In the genomic region with DNA sequence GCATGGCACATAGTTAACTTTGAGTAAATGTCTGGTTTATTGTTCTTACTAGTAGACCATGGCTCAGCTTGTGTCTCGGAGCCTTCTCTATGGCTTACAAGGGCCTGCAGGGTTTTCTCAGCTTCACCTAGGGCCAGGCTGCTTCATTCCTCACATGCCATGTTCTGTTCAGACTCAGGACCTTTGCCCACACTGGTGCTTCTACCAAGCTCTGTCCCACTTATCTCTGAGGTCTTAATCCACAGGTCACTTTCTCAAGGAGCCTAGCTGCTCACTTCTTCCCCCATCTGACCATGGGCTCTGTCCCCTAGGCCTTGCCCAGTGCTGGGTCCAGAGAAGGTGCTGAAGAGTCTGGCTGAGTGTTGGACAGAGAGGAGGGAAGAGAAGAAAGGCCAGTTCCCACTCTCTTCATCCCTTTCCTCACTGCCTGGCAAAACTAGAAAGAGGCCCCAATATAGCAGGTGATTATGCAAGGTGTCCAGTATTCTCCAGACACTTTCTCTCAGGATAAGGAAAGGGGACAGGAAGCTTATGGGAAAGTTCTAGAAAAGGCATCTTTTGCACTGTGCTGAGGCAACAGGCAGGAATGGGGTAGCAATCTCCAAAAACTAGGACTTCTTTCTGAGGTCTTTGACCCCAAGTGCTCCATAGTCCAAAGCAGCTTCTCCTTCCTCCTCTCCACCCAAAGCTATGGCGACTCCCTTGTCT, we compare ENCODE assay signal across 1 cellular context.
TF ChIP-seq lines count a peak whose summit lies in the region.

No MANE protein-coding gene starts in this region.

TF ChIP-seq in HepG2, 621 proteins besides CTCF, POLR2A, EP300 and RAD21 (continued from another document and continues in another):
- TF ChIP-seq, protein P1, sequence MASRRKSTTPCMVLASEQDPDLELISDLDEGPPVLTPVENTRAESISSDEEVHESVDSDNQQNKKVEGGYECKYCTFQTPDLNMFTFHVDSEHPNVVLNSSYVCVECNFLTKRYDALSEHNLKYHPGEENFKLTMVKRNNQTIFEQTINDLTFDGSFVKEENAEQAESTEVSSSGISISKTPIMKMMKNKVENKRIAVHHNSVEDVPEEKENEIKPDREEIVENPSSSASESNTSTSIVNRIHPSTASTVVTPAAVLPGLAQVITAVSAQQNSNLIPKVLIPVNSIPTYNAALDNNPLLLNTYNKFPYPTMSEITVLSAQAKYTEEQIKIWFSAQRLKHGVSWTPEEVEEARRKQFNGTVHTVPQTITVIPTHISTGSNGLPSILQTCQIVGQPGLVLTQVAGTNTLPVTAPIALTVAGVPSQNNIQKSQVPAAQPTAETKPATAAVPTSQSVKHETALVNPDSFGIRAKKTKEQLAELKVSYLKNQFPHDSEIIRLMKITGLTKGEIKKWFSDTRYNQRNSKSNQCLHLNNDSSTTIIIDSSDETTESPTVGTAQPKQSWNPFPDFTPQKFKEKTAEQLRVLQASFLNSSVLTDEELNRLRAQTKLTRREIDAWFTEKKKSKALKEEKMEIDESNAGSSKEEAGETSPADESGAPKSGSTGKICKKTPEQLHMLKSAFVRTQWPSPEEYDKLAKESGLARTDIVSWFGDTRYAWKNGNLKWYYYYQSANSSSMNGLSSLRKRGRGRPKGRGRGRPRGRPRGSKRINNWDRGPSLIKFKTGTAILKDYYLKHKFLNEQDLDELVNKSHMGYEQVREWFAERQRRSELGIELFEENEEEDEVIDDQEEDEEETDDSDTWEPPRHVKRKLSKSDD (CRISPR knock-in tag; IDR thresholded peaks at IDR 0.05; ENCODE audit: low read depth): no peak
- TF ChIP-seq KLF11 (CRISPR knock-in tag; IDR thresholded peaks at IDR 0.05) (0 out of 2 replicates have a peak, but pooled peaks have one; percentile 16), ZNF552 (CRISPR knock-in tag; IDR thresholded peaks at IDR 0.05; ENCODE audit: borderline replicate concordance) (no peak), GATA4 (IDR thresholded peaks at IDR 0.05; ENCODE audit: borderline replicate concordance, low read depth) (no peak), TAF1 (CRISPR knock-in tag; IDR thresholded peaks at IDR 0.05) (no peak), PHF5A (CRISPR knock-in tag; IDR thresholded peaks at IDR 0.05; ENCODE audit: low read depth, unreplicated experiment) (no peak), BCL6 (CRISPR knock-in tag; IDR thresholded peaks at IDR 0.05) (no peak), ZNF619 (CRISPR knock-in tag; IDR thresholded peaks at IDR 0.05) (0 out of 2 replicates have a peak, but pooled peaks have one; percentile 64), NFRKB (IDR thresholded peaks at IDR 0.05) (no peak), ZNF10 (CRISPR knock-in tag; IDR thresholded peaks at IDR 0.05; ENCODE audit: borderline replicate concordance, low read depth) (no peak), JUND (CRISPR knock-in tag; IDR thresholded peaks at IDR 0.05) (no peak), RELA (CRISPR knock-in tag; IDR thresholded peaks at IDR 0.05) (0 out of 2 replicates have a peak, but pooled peaks have one; percentile 36), NFIB (CRISPR knock-in tag; IDR thresholded peaks at IDR 0.05; ENCODE audit: borderline replicate concordance) (no peak), HNF4A (CRISPR knock-in tag; IDR thresholded peaks at IDR 0.05) (peak; percentile 4; the same call in 1 of the 2 replicates), ZSCAN20 (CRISPR knock-in tag; IDR thresholded peaks at IDR 0.05; ENCODE audit: borderline replicate concordance) (no peak), SALL2 (CRISPR knock-in tag; IDR thresholded peaks at IDR 0.05) (no peak), ZFP37 (CRISPR knock-in tag; IDR thresholded peaks at IDR 0.05; ENCODE audit: borderline replicate concordance) (no peak), SNRNP70 (IDR thresholded peaks at IDR 0.05; ENCODE audit: low read depth, low read length) (no peak), HNRNPH1 (optimal IDR thresholded peaks at IDR 0.05; ENCODE audit: low read depth, low read length) (no peak), ZFP36 (IDR thresholded peaks at IDR 0.05; ENCODE audit: borderline replicate concordance, low read depth, low read length, partially characterized antibody) (no peak), U2AF2 (IDR thresholded peaks at IDR 0.05; ENCODE audit: low read depth, low read length) (no peak), ZNF629 (CRISPR knock-in tag; conservative IDR thresholded peaks at IDR 0.05) (no peak), NR2F6 (IDR thresholded peaks at IDR 0.05) (no peak), NR2F6 (CRISPR knock-in tag; IDR thresholded peaks at IDR 0.05) (no peak), SRY (CRISPR knock-in tag; IDR thresholded peaks at IDR 0.05) (no peak), CEBPB (IDR thresholded peaks at IDR 0.05; ENCODE audit: borderline replicate concordance, low read depth, low read length) (no peak), ZFYVE20 (CRISPR knock-in tag; IDR thresholded peaks at IDR 0.05; ENCODE audit: borderline replicate concordance, low read depth) (no peak)
- TF ChIP-seq, protein P2, sequence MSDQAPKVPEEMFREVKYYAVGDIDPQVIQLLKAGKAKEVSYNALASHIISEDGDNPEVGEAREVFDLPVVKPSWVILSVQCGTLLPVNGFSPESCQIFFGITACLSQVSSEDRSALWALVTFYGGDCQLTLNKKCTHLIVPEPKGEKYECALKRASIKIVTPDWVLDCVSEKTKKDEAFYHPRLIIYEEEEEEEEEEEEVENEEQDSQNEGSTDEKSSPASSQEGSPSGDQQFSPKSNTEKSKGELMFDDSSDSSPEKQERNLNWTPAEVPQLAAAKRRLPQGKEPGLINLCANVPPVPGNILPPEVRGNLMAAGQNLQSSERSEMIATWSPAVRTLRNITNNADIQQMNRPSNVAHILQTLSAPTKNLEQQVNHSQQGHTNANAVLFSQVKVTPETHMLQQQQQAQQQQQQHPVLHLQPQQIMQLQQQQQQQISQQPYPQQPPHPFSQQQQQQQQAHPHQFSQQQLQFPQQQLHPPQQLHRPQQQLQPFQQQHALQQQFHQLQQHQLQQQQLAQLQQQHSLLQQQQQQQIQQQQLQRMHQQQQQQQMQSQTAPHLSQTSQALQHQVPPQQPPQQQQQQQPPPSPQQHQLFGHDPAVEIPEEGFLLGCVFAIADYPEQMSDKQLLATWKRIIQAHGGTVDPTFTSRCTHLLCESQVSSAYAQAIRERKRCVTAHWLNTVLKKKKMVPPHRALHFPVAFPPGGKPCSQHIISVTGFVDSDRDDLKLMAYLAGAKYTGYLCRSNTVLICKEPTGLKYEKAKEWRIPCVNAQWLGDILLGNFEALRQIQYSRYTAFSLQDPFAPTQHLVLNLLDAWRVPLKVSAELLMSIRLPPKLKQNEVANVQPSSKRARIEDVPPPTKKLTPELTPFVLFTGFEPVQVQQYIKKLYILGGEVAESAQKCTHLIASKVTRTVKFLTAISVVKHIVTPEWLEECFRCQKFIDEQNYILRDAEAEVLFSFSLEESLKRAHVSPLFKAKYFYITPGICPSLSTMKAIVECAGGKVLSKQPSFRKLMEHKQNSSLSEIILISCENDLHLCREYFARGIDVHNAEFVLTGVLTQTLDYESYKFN (CRISPR knock-in tag; conservative IDR thresholded peaks at IDR 0.05): no peak
- TF ChIP-seq, protein P3, sequence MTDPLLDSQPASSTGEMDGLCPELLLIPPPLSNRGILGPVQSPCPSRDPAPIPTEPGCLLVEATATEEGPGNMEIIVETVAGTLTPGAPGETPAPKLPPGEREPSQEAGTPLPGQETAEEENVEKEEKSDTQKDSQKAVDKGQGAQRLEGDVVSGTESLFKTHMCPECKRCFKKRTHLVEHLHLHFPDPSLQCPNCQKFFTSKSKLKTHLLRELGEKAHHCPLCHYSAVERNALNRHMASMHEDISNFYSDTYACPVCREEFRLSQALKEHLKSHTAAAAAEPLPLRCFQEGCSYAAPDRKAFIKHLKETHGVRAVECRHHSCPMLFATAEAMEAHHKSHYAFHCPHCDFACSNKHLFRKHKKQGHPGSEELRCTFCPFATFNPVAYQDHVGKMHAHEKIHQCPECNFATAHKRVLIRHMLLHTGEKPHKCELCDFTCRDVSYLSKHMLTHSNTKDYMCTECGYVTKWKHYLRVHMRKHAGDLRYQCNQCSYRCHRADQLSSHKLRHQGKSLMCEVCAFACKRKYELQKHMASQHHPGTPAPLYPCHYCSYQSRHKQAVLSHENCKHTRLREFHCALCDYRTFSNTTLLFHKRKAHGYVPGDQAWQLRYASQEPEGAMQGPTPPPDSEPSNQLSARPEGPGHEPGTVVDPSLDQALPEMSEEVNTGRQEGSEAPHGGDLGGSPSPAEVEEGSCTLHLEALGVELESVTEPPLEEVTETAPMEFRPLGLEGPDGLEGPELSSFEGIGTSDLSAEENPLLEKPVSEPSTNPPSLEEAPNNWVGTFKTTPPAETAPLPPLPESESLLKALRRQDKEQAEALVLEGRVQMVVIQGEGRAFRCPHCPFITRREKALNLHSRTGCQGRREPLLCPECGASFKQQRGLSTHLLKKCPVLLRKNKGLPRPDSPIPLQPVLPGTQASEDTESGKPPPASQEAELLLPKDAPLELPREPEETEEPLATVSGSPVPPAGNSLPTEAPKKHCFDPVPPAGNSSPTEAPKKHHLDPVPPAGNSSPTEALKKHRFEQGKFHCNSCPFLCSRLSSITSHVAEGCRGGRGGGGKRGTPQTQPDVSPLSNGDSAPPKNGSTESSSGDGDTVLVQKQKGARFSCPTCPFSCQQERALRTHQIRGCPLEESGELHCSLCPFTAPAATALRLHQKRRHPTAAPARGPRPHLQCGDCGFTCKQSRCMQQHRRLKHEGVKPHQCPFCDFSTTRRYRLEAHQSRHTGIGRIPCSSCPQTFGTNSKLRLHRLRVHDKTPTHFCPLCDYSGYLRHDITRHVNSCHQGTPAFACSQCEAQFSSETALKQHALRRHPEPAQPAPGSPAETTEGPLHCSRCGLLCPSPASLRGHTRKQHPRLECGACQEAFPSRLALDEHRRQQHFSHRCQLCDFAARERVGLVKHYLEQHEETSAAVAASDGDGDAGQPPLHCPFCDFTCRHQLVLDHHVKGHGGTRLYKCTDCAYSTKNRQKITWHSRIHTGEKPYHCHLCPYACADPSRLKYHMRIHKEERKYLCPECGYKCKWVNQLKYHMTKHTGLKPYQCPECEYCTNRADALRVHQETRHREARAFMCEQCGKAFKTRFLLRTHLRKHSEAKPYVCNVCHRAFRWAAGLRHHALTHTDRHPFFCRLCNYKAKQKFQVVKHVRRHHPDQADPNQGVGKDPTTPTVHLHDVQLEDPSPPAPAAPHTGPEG (CRISPR knock-in tag; IDR thresholded peaks at IDR 0.05): 0 out of 2 replicates have a peak, but pooled peaks have one; percentile 49
- TF ChIP-seq, protein P4, sequence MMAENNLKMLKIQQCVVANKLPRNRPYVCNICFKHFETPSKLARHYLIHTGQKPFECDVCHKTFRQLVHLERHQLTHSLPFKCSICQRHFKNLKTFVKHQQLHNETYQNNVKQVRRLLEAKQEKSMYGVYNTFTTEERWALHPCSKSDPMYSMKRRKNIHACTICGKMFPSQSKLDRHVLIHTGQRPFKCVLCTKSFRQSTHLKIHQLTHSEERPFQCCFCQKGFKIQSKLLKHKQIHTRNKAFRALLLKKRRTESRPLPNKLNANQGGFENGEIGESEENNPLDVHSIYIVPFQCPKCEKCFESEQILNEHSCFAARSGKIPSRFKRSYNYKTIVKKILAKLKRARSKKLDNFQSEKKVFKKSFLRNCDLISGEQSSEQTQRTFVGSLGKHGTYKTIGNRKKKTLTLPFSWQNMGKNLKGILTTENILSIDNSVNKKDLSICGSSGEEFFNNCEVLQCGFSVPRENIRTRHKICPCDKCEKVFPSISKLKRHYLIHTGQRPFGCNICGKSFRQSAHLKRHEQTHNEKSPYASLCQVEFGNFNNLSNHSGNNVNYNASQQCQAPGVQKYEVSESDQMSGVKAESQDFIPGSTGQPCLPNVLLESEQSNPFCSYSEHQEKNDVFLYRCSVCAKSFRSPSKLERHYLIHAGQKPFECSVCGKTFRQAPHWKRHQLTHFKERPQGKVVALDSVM (CRISPR knock-in tag; IDR thresholded peaks at IDR 0.05): no peak
- TF ChIP-seq, protein P5, sequence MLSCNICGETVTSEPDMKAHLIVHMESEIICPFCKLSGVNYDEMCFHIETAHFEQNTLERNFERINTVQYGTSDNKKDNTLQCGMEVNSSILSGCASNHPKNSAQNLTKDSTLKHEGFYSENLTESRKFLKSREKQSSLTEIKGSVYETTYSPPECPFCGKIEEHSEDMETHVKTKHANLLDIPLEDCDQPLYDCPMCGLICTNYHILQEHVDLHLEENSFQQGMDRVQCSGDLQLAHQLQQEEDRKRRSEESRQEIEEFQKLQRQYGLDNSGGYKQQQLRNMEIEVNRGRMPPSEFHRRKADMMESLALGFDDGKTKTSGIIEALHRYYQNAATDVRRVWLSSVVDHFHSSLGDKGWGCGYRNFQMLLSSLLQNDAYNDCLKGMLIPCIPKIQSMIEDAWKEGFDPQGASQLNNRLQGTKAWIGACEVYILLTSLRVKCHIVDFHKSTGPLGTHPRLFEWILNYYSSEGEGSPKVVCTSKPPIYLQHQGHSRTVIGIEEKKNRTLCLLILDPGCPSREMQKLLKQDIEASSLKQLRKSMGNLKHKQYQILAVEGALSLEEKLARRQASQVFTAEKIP (CRISPR knock-in tag; IDR thresholded peaks at IDR 0.05; ENCODE audit: borderline replicate concordance): no peak
- TF ChIP-seq, protein P6, sequence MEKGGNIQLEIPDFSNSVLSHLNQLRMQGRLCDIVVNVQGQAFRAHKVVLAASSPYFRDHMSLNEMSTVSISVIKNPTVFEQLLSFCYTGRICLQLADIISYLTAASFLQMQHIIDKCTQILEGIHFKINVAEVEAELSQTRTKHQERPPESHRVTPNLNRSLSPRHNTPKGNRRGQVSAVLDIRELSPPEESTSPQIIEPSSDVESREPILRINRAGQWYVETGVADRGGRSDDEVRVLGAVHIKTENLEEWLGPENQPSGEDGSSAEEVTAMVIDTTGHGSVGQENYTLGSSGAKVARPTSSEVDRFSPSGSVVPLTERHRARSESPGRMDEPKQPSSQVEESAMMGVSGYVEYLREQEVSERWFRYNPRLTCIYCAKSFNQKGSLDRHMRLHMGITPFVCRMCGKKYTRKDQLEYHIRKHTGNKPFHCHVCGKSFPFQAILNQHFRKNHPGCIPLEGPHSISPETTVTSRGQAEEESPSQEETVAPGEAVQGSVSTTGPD (CRISPR knock-in tag; IDR thresholded peaks at IDR 0.05): no peak
- TF ChIP-seq, protein P7, sequence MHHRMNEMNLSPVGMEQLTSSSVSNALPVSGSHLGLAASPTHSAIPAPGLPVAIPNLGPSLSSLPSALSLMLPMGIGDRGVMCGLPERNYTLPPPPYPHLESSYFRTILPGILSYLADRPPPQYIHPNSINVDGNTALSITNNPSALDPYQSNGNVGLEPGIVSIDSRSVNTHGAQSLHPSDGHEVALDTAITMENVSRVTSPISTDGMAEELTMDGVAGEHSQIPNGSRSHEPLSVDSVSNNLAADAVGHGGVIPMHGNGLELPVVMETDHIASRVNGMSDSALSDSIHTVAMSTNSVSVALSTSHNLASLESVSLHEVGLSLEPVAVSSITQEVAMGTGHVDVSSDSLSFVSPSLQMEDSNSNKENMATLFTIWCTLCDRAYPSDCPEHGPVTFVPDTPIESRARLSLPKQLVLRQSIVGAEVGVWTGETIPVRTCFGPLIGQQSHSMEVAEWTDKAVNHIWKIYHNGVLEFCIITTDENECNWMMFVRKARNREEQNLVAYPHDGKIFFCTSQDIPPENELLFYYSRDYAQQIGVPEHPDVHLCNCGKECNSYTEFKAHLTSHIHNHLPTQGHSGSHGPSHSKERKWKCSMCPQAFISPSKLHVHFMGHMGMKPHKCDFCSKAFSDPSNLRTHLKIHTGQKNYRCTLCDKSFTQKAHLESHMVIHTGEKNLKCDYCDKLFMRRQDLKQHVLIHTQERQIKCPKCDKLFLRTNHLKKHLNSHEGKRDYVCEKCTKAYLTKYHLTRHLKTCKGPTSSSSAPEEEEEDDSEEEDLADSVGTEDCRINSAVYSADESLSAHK (CRISPR knock-in tag; IDR thresholded peaks at IDR 0.05; ENCODE audit: borderline replicate concordance): no peak
